8 cellular contexts compared by ENCODE assay signal in genomic region chr15:85381850-85382751, GRCh38. TPM values are rescaled to one million over a fixed set of nuclear protein-coding genes. Genes with fewer than 3 reads are reported as not detected.
DNase-seq lines count a peak whose midpoint lies in the region; ATAC-seq, FAIRE-seq and TF ChIP-seq lines count a peak whose summit lies in the region.

No MANE protein-coding gene starts in this region.

- peak overlapping the region; percentile 88 for H3K4me2 ChIP-seq in Karpas-422 (ENCODE audit: low read depth, low read length, poor library complexity, severe bottlenecking)

- no peak overlapping the region for H2AFZ ChIP-seq in Karpas-422 (ENCODE audit: low read length)

- no peaks in the 10 kb centered on the region for H3K27me3 ChIP-seq in BJ (ENCODE audit: control insufficient read depth, insufficient read depth, low read length)
- H3K27me3 ChIP-seq in Karpas-422 (ENCODE audit: low read length): no peaks in the 10 kb centered on the region
- no peaks in the 10 kb centered on the region for H3K27me3 ChIP-seq in naive thymus-derived CD4-positive, alpha-beta T cell (ENCODE audit: control insufficient read depth in 2 of 2, insufficient read depth in 2 of 2, low read length in 2 of 2)

- H3K4me3 ChIP-seq in BJ (ENCODE audit: low read depth, low read length) (peak overlapping the region; percentile 79), Karpas-422 (ENCODE audit: low read length) (peak overlapping the region; percentile 85), choroid plexus epithelial cell (ENCODE audit: low read depth, low read length) (peak overlapping the region; percentile 77)
- H3K4me3 ChIP-seq in naive thymus-derived CD4-positive, alpha-beta T cell (ENCODE audit: low read length): peak overlapping the region; percentile 46

- FAIRE-seq in HTR-8/SVneo (lab: Jason Lieb, UNC): no peak

- POLR2A ChIA-PET in BJ (lab: Charles Lee): no interaction called here
- POLR2A ChIA-PET in naive thymus-derived CD4-positive, alpha-beta T cell (lab: Charles Lee): interaction anchor here (0.8 to 1.2 kb wide), 4 partner anchors 9 to 66 kb away, joined by 3 to 5 read pairs (median 3); no protein-coding TSS in a partner anchor

- peak overlapping the region; percentile 86 for H3K27ac ChIP-seq in Karpas-422 (ENCODE audit: low read length)
- peak overlapping the region; percentile 79 for H3K27ac ChIP-seq in naive thymus-derived CD4-positive, alpha-beta T cell (ENCODE audit: low read depth, low read length)

- no peaks in the 10 kb centered on the region for H3K27me3 Mint-ChIP-seq in naive thymus-derived CD4-positive, alpha-beta T cell

- intact Hi-C loops in naive thymus-derived CD4-positive, alpha-beta T cell (cut with micrococcal nuclease): loop anchor here (1.0 to 10.0 kb wide), 8 partner anchors 23 to 413 kb away; partner anchors contain the start of gene KLHL25 (in 1 of the 2)

- no peaks in the 10 kb centered on the region for H3K9me3 ChIP-seq in Karpas-422 (ENCODE audit: low read length)
- H3K9me3 ChIP-seq in naive thymus-derived CD4-positive, alpha-beta T cell (ENCODE audit: control insufficient read depth in 2 of 3, low read length in 3 of 3): no peaks in the 10 kb centered on the region

- no peak for DNase-seq in BJ (ENCODE audit: low read depth)
- peak; percentile 94 for DNase-seq in Karpas-422
- DNase-seq in choroid plexus epithelial cell (ENCODE audit: low read depth): peak; percentile 58
- DNase-seq in naive thymus-derived CD4-positive, alpha-beta T cell: no peak
- no peak for DNase-seq in NCI-H1694 (lab: John Stamatoyannopoulos, UW)
- DNase-seq in HTR-8/SVneo (ENCODE audit: insufficient read length, low spot score): no peak
- DNase-seq in stimulated activated naive CD4-positive, alpha-beta T cell (lab: John Stamatoyannopoulos, UW): no peak

- H3K9me3 Mint-ChIP-seq in naive thymus-derived CD4-positive, alpha-beta T cell: no peaks in the 10 kb centered on the region

- no peak for ATAC-seq in naive thymus-derived CD4-positive, alpha-beta T cell
- ATAC-seq in HG03025 (IDR thresholded peaks at IDR 0.05; ENCODE audit: low FRiP score, unreplicated experiment): no peak

- H3K36me3 Mint-ChIP-seq in naive thymus-derived CD4-positive, alpha-beta T cell: peaks cover 0 to 16% (median 0%) of the 10 kb centered on the region in 5 donors

- peak overlapping the region; percentile 25 to 80 (median 68) for H3K27ac Mint-ChIP-seq in naive thymus-derived CD4-positive, alpha-beta T cell

- H3K9me2 ChIP-seq in Karpas-422 (replicated peaks; ENCODE audit: insufficient read depth, low read length): no peaks in the 10 kb centered on the region

- peaks cover 34 to 64% (median 59%) of the 10 kb centered on the region in 7 donors for H3K4me1 Mint-ChIP-seq in naive thymus-derived CD4-positive, alpha-beta T cell

- H4K20me1 ChIP-seq in Karpas-422 (ENCODE audit: insufficient read depth, low read depth, low read length): peaks cover 33% of the 10 kb centered on the region

- CTCF ChIA-PET in BJ (lab: Yijun Ruan, JAX): interaction anchor here (1.2 to 1.5 kb wide), 3 partner anchors 15 to 51 kb away, joined by 3 to 6 read pairs (median 5); no protein-coding TSS in a partner anchor
- CTCF ChIA-PET in naive thymus-derived CD4-positive, alpha-beta T cell (lab: Charles Lee): interaction anchor here (1.2 to 3.1 kb wide), 2 partner anchors 32 to 85 kb away, joined by 3 to 11 read pairs; no protein-coding TSS in a partner anchor

- peaks cover 59% of the 10 kb centered on the region for H3K79me2 ChIP-seq in Karpas-422 (ENCODE audit: low read length)

- peaks cover 53% of the 10 kb centered on the region for H3K4me1 ChIP-seq in Karpas-422 (ENCODE audit: low read length)
- peaks cover 16 to 23% of the 10 kb centered on the region in 2 donors for H3K4me1 ChIP-seq in naive thymus-derived CD4-positive, alpha-beta T cell (ENCODE audit: control insufficient read depth in 2 of 2, insufficient read depth in 2 of 2, low read length in 2 of 2)

- H3K36me3 ChIP-seq in BJ (ENCODE audit: control insufficient read depth, insufficient read depth, low read length) (0 out of 2 replicates have a peak, but pooled peaks cover under 1% of the 10 kb centered on the region), Karpas-422 (ENCODE audit: insufficient read depth, low read length) (peaks cover 12% of the 10 kb centered on the region; the same call in 1 of the 2 replicates)
- no peaks in the 10 kb centered on the region for H3K36me3 ChIP-seq in naive thymus-derived CD4-positive, alpha-beta T cell (ENCODE audit: control insufficient read depth in 2 of 3, insufficient read depth in 3 of 3, low read length in 3 of 3)

- H3K9ac ChIP-seq in Karpas-422 (ENCODE audit: low read length): peak overlapping the region; percentile 74

- peak overlapping the region; percentile 72 to 92 (median 84) for H3K4me3 Mint-ChIP-seq in naive thymus-derived CD4-positive, alpha-beta T cell

- TF ChIP-seq CTCF in BJ (IDR thresholded peaks at IDR 0.05; ENCODE audit: insufficient read depth, low read depth, low read length) (no peak), choroid plexus epithelial cell (conservative IDR thresholded peaks at IDR 0.05; ENCODE audit: low read depth, low read length) (no peak)

RNA-seq across cellular contexts. Expression of gene AKAP13, which starts 1.7 kb away (rescaled TPM):
- 13.6 and 14.0 TPM in 2 replicates for polyA plus RNA-seq in BJ (2011; rRNA removed)
- 63.3 and 87.5 TPM in 2 replicates for polyA minus RNA-seq in BJ (2011; rRNA and poly(A)+ RNA removed)
- 156 and 166 TPM in 2 replicates for total RNA-seq in Karpas-422 (2014; rRNA removed; shearing (Covaris generic); ENCODE audit: low replicate concordance)
- total RNA-seq in naive thymus-derived CD4-positive, alpha-beta T cell: 100 to 1,000 TPM; 170 to 400 (median 241) TPM
- 100 to 1,000 TPM; 108 to 148 TPM for polyA plus RNA-seq in naive thymus-derived CD4-positive, alpha-beta T cell

Comparison
In these comparisons a context has a peak if more than half of its experiments do, and no peak if none do; other contexts are left out.
1. DNase-seq: peak in Karpas-422 (single experiment) and choroid plexus epithelial cell (single experiment); none in BJ (single experiment), naive thymus-derived CD4-positive, alpha-beta T cell (0 of 9), NCI-H1694 (single experiment), HTR-8/SVneo (single experiment) and stimulated activated naive CD4-positive, alpha-beta T cell (0 of 6).
2. Peak in every context shown above with its lines, with median percentiles within 50 percentile points of each other: H3K4me3 ChIP-seq.